Comparison of ENCODE assay signal across 15 cellular contexts in the genomic region with DNA sequence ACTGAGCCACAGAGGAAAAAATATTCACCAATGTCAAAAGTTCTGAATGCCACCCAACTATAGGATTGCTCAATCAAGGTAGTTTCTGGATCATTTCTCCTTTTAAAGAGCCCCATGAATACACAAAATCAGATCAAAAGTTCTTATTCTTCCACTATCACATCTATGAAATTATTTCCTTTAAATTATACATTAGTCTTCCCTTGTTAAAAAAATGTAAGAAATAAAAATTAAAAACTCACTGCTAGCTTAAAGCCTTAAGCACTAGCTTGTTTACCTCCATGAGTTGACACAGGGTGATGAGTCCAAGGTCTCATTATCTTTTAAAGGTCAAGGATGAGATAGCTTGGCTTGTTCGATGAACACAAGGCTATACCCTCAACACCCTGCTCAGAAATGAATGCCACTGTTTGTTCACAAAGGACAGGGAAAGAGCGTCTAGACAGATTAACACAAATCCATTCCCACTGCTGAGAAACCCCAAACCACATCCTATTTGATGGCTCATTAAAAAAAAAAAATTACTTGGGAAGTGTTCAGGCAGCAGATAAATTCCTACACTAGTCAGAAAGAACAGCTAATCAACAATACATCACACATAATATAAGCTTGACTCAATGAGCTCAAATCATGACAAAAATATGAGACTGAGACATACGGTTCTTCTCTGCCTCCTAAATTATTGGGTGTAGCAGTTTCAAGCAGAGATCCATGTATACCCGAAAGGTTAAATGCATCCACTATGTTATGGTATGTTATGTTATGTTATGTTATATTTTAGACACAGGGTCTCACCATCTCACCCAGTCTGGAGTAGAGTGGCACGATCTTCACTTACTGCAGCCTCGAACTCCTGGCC.
DNase-seq lines count a peak whose midpoint lies in the region; ATAC-seq and TF ChIP-seq lines count a peak whose summit lies in the region.
"Had no signal": no experiment of that assay in that cellular context is flagged by ENCODE, and none has a peak within 500 bp of the region (broad histone marks: within the 10 kb centered on the region; RNA-seq: fewer than 3 reads in every experiment).

No MANE protein-coding gene starts in this region.

- H3K27me3 Mint-ChIP-seq in CD4-positive, CD25-positive, alpha-beta regulatory T cell = no peaks in the 10 kb centered on the region
- H3K27me3 Mint-ChIP-seq in CD4-positive, alpha-beta T cell = no peaks in the 10 kb centered on the region
- H3K27me3 Mint-ChIP-seq: activated CD4-positive, alpha-beta memory T cell treated with anti-CD3 and anti-CD28 coated beads for 36 hours had no signal

- no peak for TF ChIP-seq POLR2A in spleen (IDR thresholded peaks at IDR 0.05)

- intact Hi-C loops in CD4-positive, alpha-beta T cell (cut with DNase I, micrococcal nuclease) = no loop called here
- intact Hi-C loops in spleen (cut with DNase I; ENCODE audit: low total_unique reads) = no loop called here

- H3K4me3 ChIP-seq in CD4-positive, CD25-positive, alpha-beta regulatory T cell (ENCODE audit: low read depth, low read length) = no peak overlapping the region
- no peak overlapping the region for H3K4me3 ChIP-seq in coronary artery
- no peak overlapping the region for H3K4me3 ChIP-seq in spleen
- H3K4me3 ChIP-seq: uterus had no signal

- peaks cover 12% of the 10 kb centered on the region for H3K36me3 Mint-ChIP-seq in CD4-positive, CD25-positive, alpha-beta regulatory T cell
- H3K36me3 Mint-ChIP-seq in CD4-positive, alpha-beta T cell (ENCODE audit: low read depth) = no peaks in the 10 kb centered on the region
- H3K36me3 Mint-ChIP-seq: activated CD4-positive, alpha-beta memory T cell treated with anti-CD3 and anti-CD28 coated beads for 36 hours; activated naive CD4-positive, alpha-beta T cell treated with anti-CD3 and anti-CD28 coated beads, Interleukin-2, amount 50 U/mL, for 72 hours had no signal

- H3K27ac Mint-ChIP-seq in CD4-positive, CD25-positive, alpha-beta regulatory T cell = peak overlapping the region in 2 of 3 donors; percentile 17 to 53
- H3K27ac Mint-ChIP-seq in CD4-positive, alpha-beta T cell = no peak overlapping the region
- H3K27ac Mint-ChIP-seq: activated CD4-positive, alpha-beta memory T cell treated with anti-CD3 and anti-CD28 coated beads for 36 hours; activated naive CD4-positive, alpha-beta T cell treated with anti-CD3 and anti-CD28 coated beads, Interleukin-2, amount 50 U/mL, for 72 hours had no signal

- peaks cover 4 to 17% (median 14%) of the 10 kb centered on the region in 4 donors for H3K4me1 Mint-ChIP-seq in CD4-positive, CD25-positive, alpha-beta regulatory T cell
- peaks cover 12% of the 10 kb centered on the region for H3K4me1 Mint-ChIP-seq in CD4-positive, alpha-beta T cell (ENCODE audit: low read depth)

- no peaks in the 10 kb centered on the region for H3K9me3 ChIP-seq in CD4-positive, CD25-positive, alpha-beta regulatory T cell (ENCODE audit: control insufficient read depth in 2 of 2, low read length in 2 of 2)
- no peaks in the 10 kb centered on the region for H3K9me3 ChIP-seq in CD4-positive, alpha-beta T cell (ENCODE audit: control insufficient read depth, low read length)
- no peaks in the 10 kb centered on the region for H3K9me3 ChIP-seq in spleen
- H3K9me3 ChIP-seq: uterus had no signal

- CTCF ChIA-PET in CD4-positive, alpha-beta T cell (lab: Charles Lee) = no interaction called here

- no peak overlapping the region for H3K4me3 Mint-ChIP-seq in CD4-positive, CD25-positive, alpha-beta regulatory T cell
- H3K4me3 Mint-ChIP-seq in CD4-positive, alpha-beta T cell = no peak overlapping the region
- H3K4me3 Mint-ChIP-seq: activated CD4-positive, alpha-beta memory T cell treated with anti-CD3 and anti-CD28 coated beads for 36 hours had no signal

- POLR2A ChIA-PET in CD4-positive, alpha-beta T cell (lab: Charles Lee) = no interaction called here

- no peak overlapping the region for H3K27ac ChIP-seq in CD4-positive, CD25-positive, alpha-beta regulatory T cell (ENCODE audit: insufficient read depth, low read length, poor library complexity, severe bottlenecking)
- H3K27ac ChIP-seq in coronary artery (peak overlapping the region; percentile 18 to 35), spleen (no peak overlapping the region)
- H3K27ac ChIP-seq in CD4-positive, alpha-beta T cell (ENCODE audit: low read depth, low read length) = no peak overlapping the region
- H3K27ac ChIP-seq: KMS-11 had no signal

- H3K27me3 ChIP-seq in CD4-positive, CD25-positive, alpha-beta regulatory T cell (ENCODE audit: control insufficient read depth, insufficient read depth, low read length) = no peaks in the 10 kb centered on the region
- H3K27me3 ChIP-seq in CD4-positive, alpha-beta T cell (ENCODE audit: control insufficient read depth, insufficient read depth, low read length) = no peaks in the 10 kb centered on the region
- H3K27me3 ChIP-seq in spleen (replicated peaks in 1 of 7) = no peaks in the 10 kb centered on the region
- H3K27me3 ChIP-seq: uterus had no signal

- H3K4me1 ChIP-seq in CD4-positive, CD25-positive, alpha-beta regulatory T cell (ENCODE audit: control insufficient read depth, insufficient read depth, low read length, poor library complexity, severe bottlenecking) = no peaks in the 10 kb centered on the region
- peaks cover 0 to 6% (median 0%) of the 10 kb centered on the region in 6 donors for H3K4me1 ChIP-seq in spleen
- H3K4me1 ChIP-seq: uterus had no signal

- no peak for ATAC-seq in CD4-positive, CD25-positive, alpha-beta regulatory T cell (ENCODE audit: low read depth in 2 of 2)
- no peak for ATAC-seq in HG02973 (IDR thresholded peaks at IDR 0.05; ENCODE audit: unreplicated experiment)
- no peak for ATAC-seq in CD4-positive, alpha-beta T cell (ENCODE audit: poor library complexity)
- ATAC-seq: activated naive CD4-positive, alpha-beta T cell treated with anti-CD3 and anti-CD28 coated beads, Interleukin-2, amount 50 U/mL, for 72 hours had no signal

- 78 to 88% (median 83%) methylated on average over 6 of the region's 6 CpGs for WGBS in spleen, 5 donors

- no peaks in the 10 kb centered on the region for H3K36me3 ChIP-seq in CD4-positive, CD25-positive, alpha-beta regulatory T cell (ENCODE audit: control insufficient read depth, insufficient read depth, low read length)
- peaks cover 0 to 15% (median 0%) of the 10 kb centered on the region in 6 donors for H3K36me3 ChIP-seq in spleen
- H3K36me3 ChIP-seq: uterus had no signal

- TF ChIP-seq CTCF in coronary artery (IDR thresholded peaks at IDR 0.05) (no peak), spleen (IDR thresholded peaks at IDR 0.05 in 8 of 11, conservative IDR thresholded peaks at IDR 0.05 in 3 of 11) (no peak)
- TF ChIP-seq CTCF in CD4-positive, alpha-beta T cell (IDR thresholded peaks at IDR 0.05) = no peak

- no peaks in the 10 kb centered on the region for H3K9me3 Mint-ChIP-seq in CD4-positive, CD25-positive, alpha-beta regulatory T cell
- H3K9me3 Mint-ChIP-seq in CD4-positive, alpha-beta T cell = no peaks in the 10 kb centered on the region
- H3K9me3 Mint-ChIP-seq: activated CD4-positive, alpha-beta memory T cell treated with anti-CD3 and anti-CD28 coated beads for 36 hours; activated naive CD4-positive, alpha-beta T cell treated with anti-CD3 and anti-CD28 coated beads, Interleukin-2, amount 50 U/mL, for 72 hours had no signal

- no peak for DNase-seq in CD4-positive, CD25-positive, alpha-beta regulatory T cell
- peak; percentile 58 for DNase-seq in NCI-H226
- DNase-seq in coronary artery (ENCODE audit: low spot score) = no peak
- DNase-seq in non-pigmented ciliary epithelial cell (ENCODE audit: low read depth) = peak; percentile 77
- no peak for DNase-seq in cerebellar cortex (ENCODE audit: low spot score)
- no peak for DNase-seq in CD4-positive, alpha-beta T cell
- DNase-seq in spleen = no peak
- DNase-seq: activated CD4-positive, alpha-beta memory T cell treated with anti-CD3 and anti-CD28 coated beads for 36 hours; kidney; NCI-H345; nucleus accumbens; uterus had no signal

Comparison
In these comparisons a context has a peak if more than half of its experiments do, and no peak if none do; other contexts are left out.
1. DNase-seq: peak in NCI-H226 (single experiment) and non-pigmented ciliary epithelial cell (single experiment); none in CD4-positive, CD25-positive, alpha-beta regulatory T cell (0 of 3), coronary artery (single experiment), cerebellar cortex (single experiment), CD4-positive, alpha-beta T cell (0 of 10) and spleen (single experiment).
2. H3K27ac ChIP-seq: peak in coronary artery (2 of 2); none in CD4-positive, CD25-positive, alpha-beta regulatory T cell (single experiment), CD4-positive, alpha-beta T cell (single experiment) and spleen (0 of 8).